Comparison of ENCODE assay signal across 16 cellular contexts in the genomic region with DNA sequence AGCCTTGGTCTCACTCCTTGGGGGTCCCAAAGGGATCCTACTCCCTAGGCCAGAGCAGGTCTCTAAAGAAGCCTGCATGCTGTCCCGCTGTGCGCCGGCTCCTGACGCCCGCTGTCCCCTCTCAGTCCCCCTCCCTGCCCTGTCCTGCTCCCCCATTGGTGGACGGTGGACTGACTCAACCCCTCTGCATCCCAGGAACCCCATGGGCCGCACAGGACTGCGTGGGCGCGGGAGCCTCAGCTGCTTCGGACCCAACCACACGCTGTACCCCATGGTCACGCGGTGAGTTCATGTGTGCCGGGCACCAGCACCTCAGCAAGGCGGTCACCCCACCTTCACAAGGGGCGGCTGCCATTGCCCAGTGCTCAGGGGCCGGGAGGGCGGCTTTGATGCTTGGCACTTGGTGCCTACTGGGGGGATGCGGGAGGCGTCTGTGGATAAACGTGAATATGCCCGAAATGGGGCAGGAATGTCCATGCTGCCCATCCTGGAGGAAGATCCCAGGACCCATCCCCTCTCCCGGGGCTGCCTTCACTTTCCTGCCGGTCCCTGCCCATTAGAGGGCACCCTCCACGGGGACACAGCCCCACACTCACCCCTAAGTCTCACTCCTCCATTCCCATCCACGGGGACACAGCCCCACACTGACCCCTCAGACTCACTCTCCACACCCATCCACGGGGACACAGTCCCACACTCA. TPM values are rescaled to one million over a fixed set of nuclear protein-coding genes. Genes with fewer than 3 reads are reported as not detected.
DNase-seq lines count a peak whose midpoint lies in the region; ATAC-seq and TF ChIP-seq lines count a peak whose summit lies in the region.
"Had no signal": no experiment of that assay in that cellular context is flagged by ENCODE, and none has a peak within 500 bp of the region (broad histone marks: within the 10 kb centered on the region; RNA-seq: fewer than 3 reads in every experiment).

No MANE protein-coding gene starts in this region.

- ATAC-seq in left ventricle myocardium superior (no peak), GM21515 (IDR thresholded peaks at IDR 0.05; ENCODE audit: unreplicated experiment) (no peak)
- ATAC-seq: effector memory CD8-positive, alpha-beta T cell; K562 had no signal

- no peak overlapping the region for H3K27ac ChIP-seq in endodermal cell (ENCODE audit: low read depth, low read length)

- no peak overlapping the region for H3K9ac ChIP-seq in endodermal cell (ENCODE audit: extremely low read depth, low read length, poor library complexity, severe bottlenecking)

- intact Hi-C loops in cardiac septum (cut with DNase I) (no loop called here), left ventricle myocardium superior (cut with micrococcal nuclease) (no loop called here), posterior vena cava (cut with DNase I) (no loop called here)

- no peak overlapping the region for H3K4me3 ChIP-seq in endodermal cell (ENCODE audit: low read length)
- H3K4me3 ChIP-seq: K562 had no signal

- DNase-seq in cardiac septum (ENCODE audit: low spot score): peak; percentile 38
- DNase-seq in left ventricle myocardium superior: no peak
- DNase-seq in endodermal cell: peak; percentile 33
- DNase-seq in posterior vena cava (ENCODE audit: low spot score): peak; percentile 75
- no peak for DNase-seq in stimulated activated CD4-positive, alpha-beta T cell treated with anti-CD3 and anti-CD28 coated beads, Interleukin-1b, Interleukin-23, amount 100 ng/mL, for 48 hours
- no peak for DNase-seq in DMS153 (lab: John Stamatoyannopoulos, UW)
- DNase-seq: activated CD4-positive, alpha-beta T cell treated with anti-CD3 and anti-CD28 coated beads, Interleukin-2, amount 10 ng/mL, durations not matched to agents 24 days and 14 days; DND-41; effector memory CD8-positive, alpha-beta T cell; NCI-H2171; NCI-H526 treated with DMSO at 0.1 percent for 48 hours; nephron progenitor cell; SW 1271 had no signal

- H3K27me3 Mint-ChIP-seq in endodermal cell (ENCODE audit: insufficient read depth): no peaks in the 10 kb centered on the region
- H3K27me3 Mint-ChIP-seq: activated CD4-positive, alpha-beta T cell treated with anti-CD3 and anti-CD28 coated beads, Interleukin-2, amount 10 ng/mL, durations not matched to agents 24 days and 14 days; activated naive CD4-positive, alpha-beta T cell treated with anti-CD3 and anti-CD28 coated beads, Interleukin-2, amount 50 U/mL, for 24 hours had no signal

- H3K4me3 Mint-ChIP-seq in endodermal cell: no peak overlapping the region
- H3K4me3 Mint-ChIP-seq: activated CD4-positive, alpha-beta T cell treated with anti-CD3 and anti-CD28 coated beads, Interleukin-2, amount 10 ng/mL, durations not matched to agents 24 days and 14 days; activated naive CD4-positive, alpha-beta T cell treated with anti-CD3 and anti-CD28 coated beads, Interleukin-2, amount 50 U/mL, for 24 hours; effector memory CD8-positive, alpha-beta T cell; nephron progenitor cell had no signal

- H3K27ac Mint-ChIP-seq in endodermal cell: no peak overlapping the region
- H3K27ac Mint-ChIP-seq: activated naive CD4-positive, alpha-beta T cell treated with anti-CD3 and anti-CD28 coated beads, Interleukin-2, amount 50 U/mL, for 24 hours; effector memory CD8-positive, alpha-beta T cell; nephron progenitor cell had no signal

- no peaks in the 10 kb centered on the region for H3K4me1 Mint-ChIP-seq in endodermal cell
- H3K4me1 Mint-ChIP-seq: activated CD4-positive, alpha-beta T cell treated with anti-CD3 and anti-CD28 coated beads, Interleukin-2, amount 10 ng/mL, durations not matched to agents 24 days and 14 days; activated naive CD4-positive, alpha-beta T cell treated with anti-CD3 and anti-CD28 coated beads, Interleukin-2, amount 50 U/mL, for 24 hours had no signal

- no peaks in the 10 kb centered on the region for H3K4me1 ChIP-seq in endodermal cell (ENCODE audit: control insufficient read depth, insufficient read depth, low read length)

- WGBS in endodermal cell (ENCODE audit: insufficient coverage in 1 of 2, insufficient read length in 1 of 2), 2 experiments: 92 to 99% methylated on average over 17 to 28 of the region's 28 CpGs

- no peaks in the 10 kb centered on the region for H3K27me3 ChIP-seq in endodermal cell (ENCODE audit: control insufficient read depth, insufficient read depth, low read length, poor library complexity, severe bottlenecking)

- H3K9me3 Mint-ChIP-seq in endodermal cell: peaks cover 5% of the 10 kb centered on the region

- no peaks in the 10 kb centered on the region for H3K36me3 ChIP-seq in endodermal cell (ENCODE audit: control insufficient read depth, insufficient read depth, low read length)

- TF ChIP-seq CTCF in endodermal cell (conservative IDR thresholded peaks at IDR 0.05): no peak

- H3K36me3 Mint-ChIP-seq in endodermal cell (ENCODE audit: low read depth): no peaks in the 10 kb centered on the region

- peaks cover 2% of the 10 kb centered on the region for H3K9me3 ChIP-seq in endodermal cell (ENCODE audit: control insufficient read depth, low read length)

RNA-seq across cellular contexts. Expression of a gene that starts 20.2 kb away (rescaled TPM):
- 2.9 TPM for total RNA-seq in cardiac septum
- 2.1 TPM for total RNA-seq in left ventricle myocardium superior
- total RNA-seq in endodermal cell: 10 to 100 TPM; 14.1 to 16.5 TPM
- polyA plus RNA-seq in endodermal cell (2013, experiment 1 of 2): 13.7 TPM
- 14.0 TPM for polyA plus RNA-seq in endodermal cell (2013, experiment 2 of 2)
- total RNA-seq in posterior vena cava: 1 to 10 TPM; 1.5 to 1.8 TPM

Comparison
In these comparisons a context has a peak if more than half of its experiments do, and no peak if none do; other contexts are left out.
1. DNase-seq: peak in cardiac septum (single experiment), endodermal cell (single experiment) and posterior vena cava (single experiment); none in left ventricle myocardium superior (single experiment), stimulated activated CD4-positive, alpha-beta T cell treated with anti-CD3 and anti-CD28 coated beads, Interleukin-1b, Interleukin-23, amount 100 ng/mL, for 48 hours (single experiment) and DMS153 (single experiment).